Comparison of ENCODE assay signal across 22 cellular contexts in the genomic region with DNA sequence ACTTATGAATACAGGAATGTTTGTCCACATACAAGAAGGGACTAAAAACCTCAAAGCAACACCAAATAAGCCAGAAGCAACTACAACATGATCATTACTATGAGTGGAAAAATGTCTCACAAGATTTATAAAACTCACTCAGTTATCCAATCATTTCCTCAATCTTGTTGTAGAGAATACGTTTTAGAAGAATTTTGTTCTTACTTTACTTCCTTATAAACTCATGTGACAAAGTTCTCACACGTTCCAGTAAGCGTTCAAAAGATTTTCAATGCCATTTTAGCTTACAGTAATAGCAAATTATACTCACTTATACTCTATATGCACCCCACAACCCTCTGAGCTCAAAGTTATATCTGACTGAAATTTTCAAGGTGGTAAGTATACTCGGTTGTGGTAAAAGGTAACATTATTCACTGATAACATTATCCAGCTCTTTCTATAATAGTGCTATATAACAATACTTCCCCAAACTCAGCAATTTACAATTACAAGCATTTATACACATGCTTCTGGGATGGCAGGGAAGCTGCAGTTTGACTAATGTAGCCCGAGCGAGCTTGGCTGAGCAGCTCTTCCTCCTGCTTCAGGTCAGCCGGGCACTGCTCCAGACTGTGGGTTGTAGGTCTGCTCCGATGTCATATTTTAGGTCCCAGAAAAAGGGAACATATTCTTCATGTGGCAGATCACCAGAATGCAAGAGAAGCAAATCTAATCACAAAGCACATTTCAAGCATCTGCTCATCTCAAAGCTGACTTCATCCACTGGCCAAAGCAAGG.
DNase-seq lines count a peak whose midpoint lies in the region; TF ChIP-seq lines count a peak whose summit lies in the region.
"Had no signal": no experiment of that assay in that cellular context is flagged by ENCODE, and none has a peak within 500 bp of the region (broad histone marks: within the 10 kb centered on the region; RNA-seq: fewer than 3 reads in every experiment).

No MANE protein-coding gene starts in this region.

- TF ChIP-seq CTCF in hepatocyte (IDR thresholded peaks at IDR 0.05; ENCODE audit: poor library complexity): no peak

- H3K27ac ChIP-seq in hepatocyte: peak overlapping the region; percentile 69
- H3K27ac ChIP-seq: 22Rv1, BLaER1 had no signal

- no peak overlapping the region for H3K4me3 ChIP-seq in hepatocyte
- H3K4me3 ChIP-seq: BLaER1, K562 had no signal

- WGBS in hepatocyte (ENCODE audit: low lambda C conversion rate, missing lambda C conversion rate): 84% methylated on average over 8 of the region's 8 CpGs

- peak overlapping the region; percentile 1 for H2AFZ ChIP-seq in hepatocyte

- H3K27me3 ChIP-seq in hepatocyte: no peaks in the 10 kb centered on the region
- H3K27me3 ChIP-seq: BLaER1 had no signal

- DNase-seq in DMS 273 (lab: John Stamatoyannopoulos, UW; ENCODE audit: unreplicated experiment) (peak; percentile 3), DMS 273 treated with DMSO at 0.1 percent for 48 hours (lab: John Stamatoyannopoulos, UW) (no peak), Kasumi-1 (lab: John Stamatoyannopoulos, UW) (peak; percentile 46 to 53), hepatocyte (ENCODE audit: low spot score) (no peak), pons (ENCODE audit: low spot score) (peak; percentile 3), DMS153 (lab: John Stamatoyannopoulos, UW) (no peak), cerebellar nuclear complex (lab: John Stamatoyannopoulos, UW) (no peak)
- DNase-seq in activated CD8-positive, alpha-beta memory T cell treated with anti-CD3 and anti-CD28 coated beads for 24 hours: no peak
- DNase-seq: ACHN; CD4-positive, CD25-positive, alpha-beta regulatory T cell; GOT3; HCEC 1CT; NCI-H1417; NCI-H1694; NCI-H2029 treated with DMSO at 0.1 percent for 48 hours; NCI-H446 treated with DMSO at 0.1 percent for 48 hours; NCI-H526 treated with DMSO at 0.1 percent for 48 hours; PC-3; SK-N-SH had no signal

- no peaks in the 10 kb centered on the region for H4K20me1 ChIP-seq in hepatocyte (ENCODE audit: insufficient read depth, poor library complexity, severe bottlenecking)
- H4K20me1 ChIP-seq: BLaER1 had no signal

- no peak overlapping the region for H3K4me2 ChIP-seq in hepatocyte
- H3K4me2 ChIP-seq: BLaER1, SK-N-SH had no signal

- no peaks in the 10 kb centered on the region for H3K9me3 ChIP-seq in hepatocyte (ENCODE audit: low read depth)
- H3K9me3 ChIP-seq: BLaER1, SK-N-SH had no signal

- H3K36me3 ChIP-seq in hepatocyte (replicated peaks; ENCODE audit: insufficient read depth, low read depth): no peaks in the 10 kb centered on the region
- H3K36me3 ChIP-seq: BLaER1 had no signal

- H3K9me2 ChIP-seq in hepatocyte (replicated peaks; ENCODE audit: insufficient read depth): no peaks in the 10 kb centered on the region
- H3K9me2 ChIP-seq: SK-N-SH had no signal

- H3K4me1 ChIP-seq in hepatocyte (ENCODE audit: insufficient read depth): peaks cover 8% of the 10 kb centered on the region
- H3K4me1 ChIP-seq: BLaER1 had no signal

- H3K79me2 ChIP-seq in hepatocyte: no peaks in the 10 kb centered on the region

Comparison
In these comparisons a context has a peak if more than half of its experiments do, and no peak if none do; other contexts are left out.
1. DNase-seq: peak in DMS 273 (single experiment), Kasumi-1 (2 of 2) and pons (single experiment); none in DMS 273 treated with DMSO at 0.1 percent for 48 hours (single experiment), hepatocyte (single experiment), DMS153 (single experiment), cerebellar nuclear complex (0 of 2) and activated CD8-positive, alpha-beta memory T cell treated with anti-CD3 and anti-CD28 coated beads for 24 hours (single experiment).